8 cellular contexts compared by ENCODE assay signal in genomic region chr11:62546244-62546936, GRCh38. TPM values are rescaled to one million over a fixed set of nuclear protein-coding genes. Genes with fewer than 3 reads are reported as not detected.
DNase-seq lines count a peak whose midpoint lies in the region; ATAC-seq and TF ChIP-seq lines count a peak whose summit lies in the region.

Gene AHNAK, minus strand, starts transcription at chr11:62546806. Its CDS starts 10,708 bp downstream, at chr11:62536098.

- H3K27ac ChIP-seq in mammary epithelial cell (ENCODE audit: insufficient read depth, low read depth, low read length) (peak within 1 kb of the TSS; percentile 86), iPS-20b (ENCODE audit: low read length) (no peak within 1 kb of the TSS), skeletal muscle tissue (ENCODE audit: low read depth, low read length) (peak within 1 kb of the TSS; percentile 94)

- H3K36me3 ChIP-seq in mammary epithelial cell (ENCODE audit: insufficient read depth, low read length) (no peaks in the 10 kb centered on the region), iPS-20b (ENCODE audit: insufficient read depth, low read depth, low read length) (no peaks in the 10 kb centered on the region), skeletal muscle tissue (ENCODE audit: control insufficient read depth in 3 of 3, insufficient read depth in 3 of 3, low read length in 3 of 3) (peaks cover 0 to 7% (median 0%) of the 10 kb centered on the region in 3 donors)

- H4K20me1 ChIP-seq in mammary epithelial cell (ENCODE audit: insufficient read depth, low read length) = peaks cover 13% of the 10 kb centered on the region

- H3K27me3 ChIP-seq in mammary epithelial cell (ENCODE audit: insufficient read depth, low read length) (no peaks in the 10 kb centered on the region), iPS-20b (ENCODE audit: insufficient read depth, low read length) (peaks cover 86% of the 10 kb centered on the region), skeletal muscle tissue (ENCODE audit: control insufficient read depth in 3 of 3, insufficient read depth in 3 of 3, low read length in 3 of 3) (no peaks in the 10 kb centered on the region)

- H3K9ac ChIP-seq in mammary epithelial cell (ENCODE audit: insufficient read depth, low read length) (peak within 1 kb of the TSS; percentile 87), iPS-20b (ENCODE audit: low read depth, low read length) (peak within 1 kb of the TSS; percentile 34), skeletal muscle tissue (ENCODE audit: low read depth in 1 of 3, low read length in 3 of 3) (peak within 1 kb of the TSS; percentile 98 to 100 (median 99))

- H3K4me1 ChIP-seq in mammary epithelial cell (ENCODE audit: insufficient read depth, low read length) = peaks cover 38% of the 10 kb centered on the region
- peaks cover 5% of the 10 kb centered on the region for H3K4me1 ChIP-seq in iPS-20b (ENCODE audit: insufficient read depth, low read length)
- peaks cover 50 to 76% (median 75%) of the 10 kb centered on the region in 3 donors for H3K4me1 ChIP-seq in skeletal muscle tissue (ENCODE audit: control insufficient read depth in 3 of 3, insufficient read depth in 3 of 3, low read length in 3 of 3)

- CTCF ChIA-PET in mammary epithelial cell (lab: Charles Lee; ENCODE audit: low non-redundant PET) = interaction anchor here (0.9 to 1.1 kb wide), 3 partner anchors 13 to 122 kb away, joined by 3 to 10 read pairs (median 4); no protein-coding TSS in a partner anchor

- ATAC-seq in HG02571 (IDR thresholded peaks at IDR 0.05; ENCODE audit: unreplicated experiment) = no peak
- ATAC-seq in GM21360 (IDR thresholded peaks at IDR 0.05; ENCODE audit: unreplicated experiment) = no peak

- peak within 1 kb of the TSS; percentile 82 to 99 (median 91) for H3K4me3 ChIP-seq in mammary epithelial cell (replicated peaks in 1 of 3; ENCODE audit: insufficient read depth in 1 of 3, low read depth in 2 of 3, low read length in 3 of 3)
- H3K4me3 ChIP-seq in iPS-20b (ENCODE audit: low read length) = peak within 1 kb of the TSS; percentile 66
- H3K4me3 ChIP-seq in skeletal muscle tissue (ENCODE audit: low read length in 3 of 3) = peak within 1 kb of the TSS; percentile 87 to 95 (median 93)

- dilution Hi-C loops in mammary epithelial cell (cut with HindIII; ENCODE audit: low sequenced_read_pairs) = no loop called here

- in situ Hi-C loops in mammary epithelial cell (cut with MboI; ENCODE audit: low sequenced_read_pairs in 2 of 2) = no loop called here

- no peak for TF ChIP-seq CTCF in mammary epithelial cell (conservative IDR thresholded peaks at IDR 0.05 in 1 of 2, IDR thresholded peaks at IDR 0.05 in 1 of 2; ENCODE audit: extremely low read depth in 1 of 2, insufficient read depth in 1 of 2, low read depth in 1 of 2, low read length in 2 of 2)

- BruUV-seq in mammary epithelial cell (replicated peaks; lab: Mats Ljungman, UMichigan) = TSS peak; percentile 78

- peak within 1 kb of the TSS; percentile 99 for H3K4me2 ChIP-seq in mammary epithelial cell (ENCODE audit: insufficient read depth, low read depth, low read length)

- peak within 1 kb of the TSS; percentile 8 for H2AFZ ChIP-seq in mammary epithelial cell (ENCODE audit: low read depth, low read length)

- DNase-seq in DMS114 treated with DMSO at 0.1 percent for 48 hours (lab: John Stamatoyannopoulos, UW; ENCODE audit: unreplicated experiment) (peak; percentile 43), HT-29 (ENCODE audit: low spot score) (peak; percentile 84), T1000 (lab: John Stamatoyannopoulos, UW) (peak; percentile 56), mammary epithelial cell (peak; percentile 67)

- H3K9me3 ChIP-seq in mammary epithelial cell (replicated peaks; ENCODE audit: insufficient read depth, low read length) (no peaks in the 10 kb centered on the region), iPS-20b (ENCODE audit: insufficient read depth, low read depth, low read length) (no peaks in the 10 kb centered on the region), skeletal muscle tissue (ENCODE audit: control insufficient read depth in 3 of 3, low read length in 3 of 3) (no peaks in the 10 kb centered on the region)

- peaks cover 62% of the 10 kb centered on the region for H3K79me2 ChIP-seq in mammary epithelial cell (ENCODE audit: insufficient read depth, low read length)

- WGBS in mammary epithelial cell (ENCODE audit: low coverage, missing lambda C conversion rate) = 0% methylated on average over 6 of the region's 69 CpGs

- intact Hi-C loops in mammary epithelial cell (cut with micrococcal nuclease) = no loop called here

RNA-seq across cellular contexts. Expression of gene AHNAK, which starts in this region (rescaled TPM):
- 281 and 282 TPM in 2 replicates for total RNA-seq in HT-29 (2014; rRNA removed; shearing (Covaris generic))
- total RNA-seq in mammary epithelial cell (100 to 1,000 TPM; 494 to 702 TPM), skeletal muscle tissue (432 TPM)
- 130 TPM for polyA plus RNA-seq in mammary epithelial cell
- polyA minus RNA-seq in mammary epithelial cell = 1,418 TPM

Comparison
In these comparisons a context has a peak if more than half of its experiments do, and no peak if none do; other contexts are left out.
1. H3K9ac ChIP-seq: peak in every context shown above with its lines; median percentile 99 in skeletal muscle tissue; 87 in mammary epithelial cell; 34 in iPS-20b.